In genomic region chr2:179096090-179096489, GRCh38 we compare ENCODE assay signal across 8 cellular contexts. TPM values are rescaled to one million over a fixed set of nuclear protein-coding genes. Genes with fewer than 3 reads are reported as not detected.
DNase-seq lines count a peak whose midpoint lies in the region; ATAC-seq and TF ChIP-seq lines count a peak whose summit lies in the region.

No MANE protein-coding gene starts in this region.

- no peak for TF ChIP-seq CTCF in colonic mucosa (IDR thresholded peaks at IDR 0.05)

- H3K36me3 ChIP-seq in colonic mucosa = no peaks in the 10 kb centered on the region

- DNase-seq in activated gamma-delta T cell treated with Interleukin-2 at 50 U/mL for 16 hours (peak; percentile 11), activated gamma-delta T cell (lab: John Stamatoyannopoulos, UW) (no peak), OCI-M1 (lab: John Stamatoyannopoulos, UW) (peak; percentile 45), posterior vena cava (ENCODE audit: low spot score) (no peak), colonic mucosa (no peak)
- DNase-seq in stimulated activated naive CD8-positive, alpha-beta T cell treated with anti-CD3 and anti-CD28 coated beads, Interleukin-15, amount 100 ng/mL, for 72 hours = peak; percentile 21 to 24
- DNase-seq in activated T-cell treated with anti-CD3 and anti-CD28 coated beads, Interleukin-2, amount 50 U/mL, for 48 hours = no peak

- H3K4me1 Mint-ChIP-seq in stimulated activated naive CD8-positive, alpha-beta T cell treated with anti-CD3 and anti-CD28 coated beads, Interleukin-15, amount 100 ng/mL, for 72 hours = peaks cover 22% of the 10 kb centered on the region

- H3K9me3 ChIP-seq in colonic mucosa = no peaks in the 10 kb centered on the region

- H3K4me3 Mint-ChIP-seq in stimulated activated naive CD8-positive, alpha-beta T cell treated with anti-CD3 and anti-CD28 coated beads, Interleukin-15, amount 100 ng/mL, for 72 hours = peak overlapping the region in 1 of 2 donors; percentile 11

- no peak overlapping the region for H3K4me3 ChIP-seq in colonic mucosa

- ATAC-seq in HG02938 (IDR thresholded peaks at IDR 0.05; ENCODE audit: unreplicated experiment) = peak; percentile 95
- peak; percentile 97 for ATAC-seq in stimulated activated naive CD8-positive, alpha-beta T cell treated with anti-CD3 and anti-CD28 coated beads, Interleukin-15, amount 100 ng/mL, for 72 hours

- no peaks in the 10 kb centered on the region for H3K4me1 ChIP-seq in colonic mucosa

- peaks cover 4 to 9% of the 10 kb centered on the region in 2 donors for H3K9me3 Mint-ChIP-seq in stimulated activated naive CD8-positive, alpha-beta T cell treated with anti-CD3 and anti-CD28 coated beads, Interleukin-15, amount 100 ng/mL, for 72 hours

- H3K27ac Mint-ChIP-seq in stimulated activated naive CD8-positive, alpha-beta T cell treated with anti-CD3 and anti-CD28 coated beads, Interleukin-15, amount 100 ng/mL, for 72 hours = no peak overlapping the region

- intact Hi-C loops in posterior vena cava (cut with DNase I) (no loop called here), colonic mucosa (cut with DNase I) (no loop called here)

- no peaks in the 10 kb centered on the region for H3K27me3 ChIP-seq in colonic mucosa

- no peak overlapping the region for H3K27ac ChIP-seq in colonic mucosa

- no peaks in the 10 kb centered on the region for H3K27me3 Mint-ChIP-seq in stimulated activated naive CD8-positive, alpha-beta T cell treated with anti-CD3 and anti-CD28 coated beads, Interleukin-15, amount 100 ng/mL, for 72 hours

- no peak overlapping the region for H3K9ac ChIP-seq in colonic mucosa (ENCODE audit: low read depth in 2 of 2, low read length in 2 of 2)

RNA-seq across cellular contexts. Expression of gene CCDC141, which starts 46.2 kb away (rescaled TPM):
- 1 to 10 TPM; 6.2 to 6.7 TPM for total RNA-seq in posterior vena cava
- total RNA-seq in colonic mucosa = 1 to 10 TPM in 1 of 2 donors, under 1 TPM in 1; 0.42 to 1.0 TPM

Comparison
In these comparisons a context has a peak if more than half of its experiments do, and no peak if none do; other contexts are left out.
1. DNase-seq: peak in activated gamma-delta T cell treated with Interleukin-2 at 50 U/mL for 16 hours (single experiment), OCI-M1 (single experiment) and stimulated activated naive CD8-positive, alpha-beta T cell treated with anti-CD3 and anti-CD28 coated beads, Interleukin-15, amount 100 ng/mL, for 72 hours (2 of 2); none in activated gamma-delta T cell (single experiment), activated T-cell treated with anti-CD3 and anti-CD28 coated beads, Interleukin-2, amount 50 U/mL, for 48 hours (0 of 2), posterior vena cava (single experiment) and colonic mucosa (single experiment).